Comparison of ENCODE assay signal across 22 cellular contexts in the genomic region with DNA sequence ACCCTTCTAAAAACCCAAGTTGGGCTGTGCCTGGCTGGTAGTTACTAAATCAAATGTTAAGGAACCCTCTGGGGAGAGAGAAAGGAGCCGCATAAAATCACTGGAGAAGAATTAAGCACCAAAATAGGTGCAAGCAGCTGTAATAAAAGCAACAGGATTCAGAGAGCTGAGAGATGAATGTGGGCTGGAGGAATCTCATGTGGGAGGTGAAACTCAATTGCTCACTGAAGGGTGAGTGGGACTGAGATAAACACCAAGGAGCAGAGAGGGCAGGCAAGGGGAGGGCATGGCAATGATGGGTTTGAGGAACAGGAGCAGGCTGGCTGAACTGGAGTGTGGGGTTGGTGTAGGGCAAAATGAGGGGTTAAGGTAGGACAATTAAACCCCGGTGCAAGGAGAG. TPM values are rescaled to one million over a fixed set of nuclear protein-coding genes. Genes with fewer than 3 reads are reported as not detected.
DNase-seq lines count a peak whose midpoint lies in the region; ATAC-seq and TF ChIP-seq lines count a peak whose summit lies in the region.
"Had no signal": no experiment of that assay in that cellular context is flagged by ENCODE, and none has a peak within 500 bp of the region (broad histone marks: within the 10 kb centered on the region; RNA-seq: fewer than 3 reads in every experiment).

No MANE protein-coding gene starts in this region.

- TF ChIP-seq CTCF in endothelial cell (IDR thresholded peaks at IDR 0.05; ENCODE audit: unreplicated experiment) = no peak

- no peak overlapping the region for H3K27ac Mint-ChIP-seq in activated naive CD8-positive, alpha-beta T cell treated with anti-CD3 and anti-CD28 coated beads, Interleukin-2, amount 50 U/mL, for 24 hours
- H3K27ac Mint-ChIP-seq in activated naive CD8-positive, alpha-beta T cell treated with anti-CD3 and anti-CD28 coated beads for 36 hours = no peak overlapping the region
- peak overlapping the region; percentile 40 for H3K27ac Mint-ChIP-seq in activated CD8-positive, alpha-beta T cell treated with anti-CD3 and anti-CD28 coated beads, Interleukin-2, amount 10 ng/mL, durations not matched to agents 7 days and 5 days
- H3K27ac Mint-ChIP-seq in stimulated activated effector memory CD8-positive, alpha-beta T cell treated with anti-CD3 and anti-CD28 coated beads, Interleukin-12 subunit alpha, Interleukin-12 subunit beta, amount 100 ng/mL, for 72 hours = peak overlapping the region; percentile 9
- no peak overlapping the region for H3K27ac Mint-ChIP-seq in endothelial cell (ENCODE audit: unreplicated experiment)
- H3K27ac Mint-ChIP-seq in stimulated activated naive B cell treated with anti-CD40 and anti-IgM and Interleukin-4, amounts not matched to agents 10 μg/mL and 1 μg/mL and 100 μg/mL, for 72 hours = no peak overlapping the region
- H3K27ac Mint-ChIP-seq: memory B cell had no signal

- H3K4me1 Mint-ChIP-seq in activated naive CD8-positive, alpha-beta T cell treated with anti-CD3 and anti-CD28 coated beads, Interleukin-2, amount 50 U/mL, for 24 hours = peaks cover 22% of the 10 kb centered on the region
- peaks cover 7% of the 10 kb centered on the region for H3K4me1 Mint-ChIP-seq in activated naive CD8-positive, alpha-beta T cell treated with anti-CD3 and anti-CD28 coated beads for 36 hours
- H3K4me1 Mint-ChIP-seq in activated CD8-positive, alpha-beta T cell treated with anti-CD3 and anti-CD28 coated beads, Interleukin-2, amount 10 ng/mL, durations not matched to agents 7 days and 5 days (ENCODE audit: low read depth) = peaks cover 18% of the 10 kb centered on the region
- peaks cover 28% of the 10 kb centered on the region for H3K4me1 Mint-ChIP-seq in stimulated activated effector memory CD8-positive, alpha-beta T cell treated with anti-CD3 and anti-CD28 coated beads, Interleukin-12 subunit alpha, Interleukin-12 subunit beta, amount 100 ng/mL, for 72 hours
- H3K4me1 Mint-ChIP-seq in endothelial cell (ENCODE audit: unreplicated experiment) = peaks cover 6% of the 10 kb centered on the region
- H3K4me1 Mint-ChIP-seq in stimulated activated naive B cell treated with anti-CD40 and anti-IgM and Interleukin-4, amounts not matched to agents 10 μg/mL and 1 μg/mL and 100 μg/mL, for 72 hours = peaks cover 7 to 9% of the 10 kb centered on the region in 2 donors
- H3K4me1 Mint-ChIP-seq: memory B cell had no signal

- peak; percentile 25 for ATAC-seq in activated naive CD8-positive, alpha-beta T cell treated with anti-CD3 and anti-CD28 coated beads, Interleukin-2, amount 50 U/mL, for 24 hours
- ATAC-seq in activated CD8-positive, alpha-beta T cell treated with anti-CD3 and anti-CD28 coated beads, Interleukin-2, amount 10 ng/mL, durations not matched to agents 7 days and 5 days = no peak
- peak; percentile 42 for ATAC-seq in stimulated activated effector memory CD8-positive, alpha-beta T cell treated with anti-CD3 and anti-CD28 coated beads, Interleukin-12 subunit alpha, Interleukin-12 subunit beta, amount 100 ng/mL, for 72 hours
- ATAC-seq in HG03460 (IDR thresholded peaks at IDR 0.05; ENCODE audit: unreplicated experiment) = no peak
- no peak for ATAC-seq in stimulated activated naive B cell treated with anti-CD40 and anti-IgM and Interleukin-4, amounts not matched to agents 10 μg/mL and 1 μg/mL and 100 μg/mL, for 72 hours (replicated peaks)

- CTCF ChIA-PET in activated CD8-positive, alpha-beta T cell treated with anti-CD3 and anti-CD28 coated beads, Interleukin-2, amount 10 ng/mL, durations not matched to agents 7 days and 5 days (lab: Charles Lee) = interaction anchor here (0.5 kb wide), 1 partner anchor 13 kb away, joined by 3 read pairs; no protein-coding TSS in a partner anchor

- no peak overlapping the region for H3K4me3 Mint-ChIP-seq in activated naive CD8-positive, alpha-beta T cell treated with anti-CD3 and anti-CD28 coated beads, Interleukin-2, amount 50 U/mL, for 24 hours
- H3K4me3 Mint-ChIP-seq in activated naive CD8-positive, alpha-beta T cell treated with anti-CD3 and anti-CD28 coated beads for 36 hours = no peak overlapping the region
- no peak overlapping the region for H3K4me3 Mint-ChIP-seq in activated CD8-positive, alpha-beta T cell treated with anti-CD3 and anti-CD28 coated beads, Interleukin-2, amount 10 ng/mL, durations not matched to agents 7 days and 5 days
- peak overlapping the region; percentile 9 for H3K4me3 Mint-ChIP-seq in stimulated activated effector memory CD8-positive, alpha-beta T cell treated with anti-CD3 and anti-CD28 coated beads, Interleukin-12 subunit alpha, Interleukin-12 subunit beta, amount 100 ng/mL, for 72 hours
- no peak overlapping the region for H3K4me3 Mint-ChIP-seq in endothelial cell (ENCODE audit: unreplicated experiment)
- H3K4me3 Mint-ChIP-seq in stimulated activated naive B cell treated with anti-CD40 and anti-IgM and Interleukin-4, amounts not matched to agents 10 μg/mL and 1 μg/mL and 100 μg/mL, for 72 hours = no peak overlapping the region
- H3K4me3 Mint-ChIP-seq: CD14-positive monocyte, memory B cell had no signal

- no peaks in the 10 kb centered on the region for H3K9me3 Mint-ChIP-seq in activated naive CD8-positive, alpha-beta T cell treated with anti-CD3 and anti-CD28 coated beads, Interleukin-2, amount 50 U/mL, for 24 hours
- H3K9me3 Mint-ChIP-seq in activated naive CD8-positive, alpha-beta T cell treated with anti-CD3 and anti-CD28 coated beads for 36 hours = no peaks in the 10 kb centered on the region
- no peaks in the 10 kb centered on the region for H3K9me3 Mint-ChIP-seq in activated CD8-positive, alpha-beta T cell treated with anti-CD3 and anti-CD28 coated beads, Interleukin-2, amount 10 ng/mL, durations not matched to agents 7 days and 5 days (ENCODE audit: insufficient read depth)
- no peaks in the 10 kb centered on the region for H3K9me3 Mint-ChIP-seq in stimulated activated effector memory CD8-positive, alpha-beta T cell treated with anti-CD3 and anti-CD28 coated beads, Interleukin-12 subunit alpha, Interleukin-12 subunit beta, amount 100 ng/mL, for 72 hours
- no peaks in the 10 kb centered on the region for H3K9me3 Mint-ChIP-seq in endothelial cell (ENCODE audit: unreplicated experiment)
- H3K9me3 Mint-ChIP-seq in stimulated activated naive B cell treated with anti-CD40 and anti-IgM and Interleukin-4, amounts not matched to agents 10 μg/mL and 1 μg/mL and 100 μg/mL, for 72 hours = no peaks in the 10 kb centered on the region
- H3K9me3 Mint-ChIP-seq: CD14-positive monocyte, memory B cell had no signal

- no peak for DNase-seq in activated naive CD8-positive, alpha-beta T cell treated with anti-CD3 and anti-CD28 coated beads, Interleukin-2, amount 50 U/mL, for 24 hours
- DNase-seq in activated naive CD8-positive, alpha-beta T cell treated with anti-CD3 and anti-CD28 coated beads for 36 hours = no peak
- DNase-seq in activated CD8-positive, alpha-beta T cell treated with anti-CD3 and anti-CD28 coated beads, Interleukin-2, amount 10 ng/mL, durations not matched to agents 7 days and 5 days = no peak
- DNase-seq in iris pigment epithelial cell (ENCODE audit: low read depth) (peak; percentile 9), endothelial cell (ENCODE audit: low spot score) (no peak)
- no peak for DNase-seq in stimulated activated effector memory CD8-positive, alpha-beta T cell treated with anti-CD3 and anti-CD28 coated beads, Interleukin-12 subunit alpha, Interleukin-12 subunit beta, amount 100 ng/mL, for 72 hours (ENCODE audit: low spot score in 2 of 2)
- no peak for DNase-seq in stimulated activated naive B cell treated with anti-CD40 and anti-IgM and Interleukin-4, amounts not matched to agents 10 μg/mL and 1 μg/mL and 100 μg/mL, for 72 hours
- DNase-seq: activated CD8-positive, alpha-beta memory T cell treated with anti-CD3 and anti-CD28 coated beads, Interleukin-2, amount 50 U/mL, for 4 hours; activated naive CD4-positive, alpha-beta T cell treated with Interleukin-2 at 50 U/mL for 16 hours; cortex of kidney; GOT3; KG1; NCI-H524; SIG-M5; spleen; stimulated activated CD4-positive, alpha-beta T cell treated with anti-CD3 and anti-CD28 coated beads, Interleukin-4, amount 100 ng/mL, for 1 hour; stimulated activated naive CD4-positive, alpha-beta T cell treated with Interleukin-2 at 50 U/mL for 16 hours; tibial artery had no signal

- POLR2A ChIA-PET in activated CD8-positive, alpha-beta T cell treated with anti-CD3 and anti-CD28 coated beads, Interleukin-2, amount 10 ng/mL, durations not matched to agents 7 days and 5 days (lab: Charles Lee) = interaction anchor here (0.5 to 0.6 kb wide), 3 partner anchors 14 to 450 kb away, joined by 3 to 6 read pairs (median 3); no protein-coding TSS in a partner anchor

- peaks cover 6% of the 10 kb centered on the region for H3K27me3 Mint-ChIP-seq in activated naive CD8-positive, alpha-beta T cell treated with anti-CD3 and anti-CD28 coated beads, Interleukin-2, amount 50 U/mL, for 24 hours
- no peaks in the 10 kb centered on the region for H3K27me3 Mint-ChIP-seq in activated naive CD8-positive, alpha-beta T cell treated with anti-CD3 and anti-CD28 coated beads for 36 hours
- H3K27me3 Mint-ChIP-seq in activated CD8-positive, alpha-beta T cell treated with anti-CD3 and anti-CD28 coated beads, Interleukin-2, amount 10 ng/mL, durations not matched to agents 7 days and 5 days (ENCODE audit: low read depth) = peaks cover 25% of the 10 kb centered on the region
- peaks cover 3% of the 10 kb centered on the region for H3K27me3 Mint-ChIP-seq in endothelial cell (ENCODE audit: unreplicated experiment)
- H3K27me3 Mint-ChIP-seq in stimulated activated naive B cell treated with anti-CD40 and anti-IgM and Interleukin-4, amounts not matched to agents 10 μg/mL and 1 μg/mL and 100 μg/mL, for 72 hours = peaks cover 0 to 10% of the 10 kb centered on the region in 2 donors

- no peaks in the 10 kb centered on the region for H3K36me3 Mint-ChIP-seq in activated naive CD8-positive, alpha-beta T cell treated with anti-CD3 and anti-CD28 coated beads, Interleukin-2, amount 50 U/mL, for 24 hours (ENCODE audit: low read depth)
- no peaks in the 10 kb centered on the region for H3K36me3 Mint-ChIP-seq in activated naive CD8-positive, alpha-beta T cell treated with anti-CD3 and anti-CD28 coated beads for 36 hours
- H3K36me3 Mint-ChIP-seq in activated CD8-positive, alpha-beta T cell treated with anti-CD3 and anti-CD28 coated beads, Interleukin-2, amount 10 ng/mL, durations not matched to agents 7 days and 5 days (ENCODE audit: low read depth) = no peaks in the 10 kb centered on the region
- no peaks in the 10 kb centered on the region for H3K36me3 Mint-ChIP-seq in stimulated activated effector memory CD8-positive, alpha-beta T cell treated with anti-CD3 and anti-CD28 coated beads, Interleukin-12 subunit alpha, Interleukin-12 subunit beta, amount 100 ng/mL, for 72 hours
- H3K36me3 Mint-ChIP-seq in endothelial cell (ENCODE audit: low read depth, unreplicated experiment) = no peaks in the 10 kb centered on the region
- H3K36me3 Mint-ChIP-seq in stimulated activated naive B cell treated with anti-CD40 and anti-IgM and Interleukin-4, amounts not matched to agents 10 μg/mL and 1 μg/mL and 100 μg/mL, for 72 hours = no peaks in the 10 kb centered on the region
- H3K36me3 Mint-ChIP-seq: CD14-positive monocyte, memory B cell had no signal

RNA-seq across cellular contexts. Expression of gene PLB1, which starts 10.3 kb away (rescaled TPM):
- total RNA-seq in activated naive CD8-positive, alpha-beta T cell treated with anti-CD3 and anti-CD28 coated beads for 36 hours = 1 to 10 TPM in 1 of 2 experiments, under 1 TPM in 1; 0.99 to 1.4 TPM
- total RNA-seq in activated CD8-positive, alpha-beta T cell treated with anti-CD3 and anti-CD28 coated beads, Interleukin-2, amount 10 ng/mL, durations not matched to agents 7 days and 5 days = 1 to 10 TPM; 1.0 to 1.4 TPM
- 3.2 TPM for total RNA-seq in endothelial cell (ENCODE audit: unreplicated experiment)
- total RNA-seq: HT-29 had no signal

Comparison
In these comparisons a context has a peak if more than half of its experiments do, and no peak if none do; other contexts are left out.
1. ATAC-seq: peak in activated naive CD8-positive, alpha-beta T cell treated with anti-CD3 and anti-CD28 coated beads, Interleukin-2, amount 50 U/mL, for 24 hours (single experiment) and stimulated activated effector memory CD8-positive, alpha-beta T cell treated with anti-CD3 and anti-CD28 coated beads, Interleukin-12 subunit alpha, Interleukin-12 subunit beta, amount 100 ng/mL, for 72 hours (single experiment); none in activated CD8-positive, alpha-beta T cell treated with anti-CD3 and anti-CD28 coated beads, Interleukin-2, amount 10 ng/mL, durations not matched to agents 7 days and 5 days (single experiment), HG03460 (single experiment) and stimulated activated naive B cell treated with anti-CD40 and anti-IgM and Interleukin-4, amounts not matched to agents 10 μg/mL and 1 μg/mL and 100 μg/mL, for 72 hours (0 of 2).
2. H3K27ac Mint-ChIP-seq: peak in activated CD8-positive, alpha-beta T cell treated with anti-CD3 and anti-CD28 coated beads, Interleukin-2, amount 10 ng/mL, durations not matched to agents 7 days and 5 days (single experiment) and stimulated activated effector memory CD8-positive, alpha-beta T cell treated with anti-CD3 and anti-CD28 coated beads, Interleukin-12 subunit alpha, Interleukin-12 subunit beta, amount 100 ng/mL, for 72 hours (single experiment); none in activated naive CD8-positive, alpha-beta T cell treated with anti-CD3 and anti-CD28 coated beads, Interleukin-2, amount 50 U/mL, for 24 hours (single experiment), activated naive CD8-positive, alpha-beta T cell treated with anti-CD3 and anti-CD28 coated beads for 36 hours (single experiment), endothelial cell (single experiment) and stimulated activated naive B cell treated with anti-CD40 and anti-IgM and Interleukin-4, amounts not matched to agents 10 μg/mL and 1 μg/mL and 100 μg/mL, for 72 hours (single experiment).